In genomic region chr11:1607156-1607845, GRCh38 we compare ENCODE assay signal across 17 cellular contexts. TPM values are rescaled to one million over a fixed set of nuclear protein-coding genes. Genes with fewer than 3 reads are reported as not detected.
"Had no signal": no experiment of that assay in that cellular context is flagged by ENCODE, and none has a peak within 500 bp of the region (broad histone marks: within the 10 kb centered on the region; RNA-seq: fewer than 3 reads in every experiment).

No MANE protein-coding gene starts in this region.

RNA-seq across cellular contexts. Expression of gene KRTAP5-3, which starts 1.0 kb away (rescaled TPM):
- total RNA-seq: activated B cell treated with CpG ODN at 0.5 μM for 24 hours; activated CD4-positive, alpha-beta T cell treated with anti-CD3 and anti-CD28 coated beads for 36 hours; activated naive CD4-positive, alpha-beta T cell treated with anti-CD3 and anti-CD28 coated beads, Interleukin-2, amount 50 U/mL, for 72 hours; activated T-helper 17 cell treated with anti-CD3 and anti-CD28 coated beads, Interleukin-2, amount 50 U/mL, for 72 hours; breast epithelium; cerebellum; foreskin keratinocyte; glomerular endothelial cell; hepatocyte; liver; mononuclear cell; ovary; pulmonary artery endothelial cell; right lobe of liver; testis had no signal
- polyA plus RNA-seq: adipose tissue, foreskin keratinocyte, hepatocyte, liver, ovary, small intestine had no signal

RNA-seq across cellular contexts. Expression of gene KRTAP5-2, which starts 9.2 kb away (rescaled TPM):
- total RNA-seq: activated B cell treated with CpG ODN at 0.5 μM for 24 hours; activated CD4-positive, alpha-beta T cell treated with anti-CD3 and anti-CD28 coated beads for 36 hours; activated naive CD4-positive, alpha-beta T cell treated with anti-CD3 and anti-CD28 coated beads, Interleukin-2, amount 50 U/mL, for 72 hours; activated T-helper 17 cell treated with anti-CD3 and anti-CD28 coated beads, Interleukin-2, amount 50 U/mL, for 72 hours; breast epithelium; cerebellum; foreskin keratinocyte; glomerular endothelial cell; hepatocyte; liver; mononuclear cell; ovary; pulmonary artery endothelial cell; right lobe of liver; testis had no signal
- polyA plus RNA-seq: foreskin keratinocyte, hepatocyte, ovary had no signal

RNA-seq across cellular contexts. Expression of gene KRTAP5-4, which starts 14.6 kb away (rescaled TPM):
- total RNA-seq: activated B cell treated with CpG ODN at 0.5 μM for 24 hours; activated CD4-positive, alpha-beta T cell treated with anti-CD3 and anti-CD28 coated beads for 36 hours; activated naive CD4-positive, alpha-beta T cell treated with anti-CD3 and anti-CD28 coated beads, Interleukin-2, amount 50 U/mL, for 72 hours; activated T-helper 17 cell treated with anti-CD3 and anti-CD28 coated beads, Interleukin-2, amount 50 U/mL, for 72 hours; breast epithelium; cerebellum; foreskin keratinocyte; glomerular endothelial cell; hepatocyte; liver; mononuclear cell; ovary; pulmonary artery endothelial cell; right lobe of liver; testis had no signal
- polyA plus RNA-seq: adipose tissue, foreskin keratinocyte, hepatocyte, liver, ovary, small intestine had no signal

RNA-seq across cellular contexts. Expression of gene KRTAP5-1, which starts 22.2 kb away (rescaled TPM):
- total RNA-seq: activated B cell treated with CpG ODN at 0.5 μM for 24 hours; activated CD4-positive, alpha-beta T cell treated with anti-CD3 and anti-CD28 coated beads for 36 hours; activated naive CD4-positive, alpha-beta T cell treated with anti-CD3 and anti-CD28 coated beads, Interleukin-2, amount 50 U/mL, for 72 hours; activated T-helper 17 cell treated with anti-CD3 and anti-CD28 coated beads, Interleukin-2, amount 50 U/mL, for 72 hours; breast epithelium; cerebellum; foreskin keratinocyte; glomerular endothelial cell; hepatocyte; liver; mononuclear cell; ovary; pulmonary artery endothelial cell; right lobe of liver; testis had no signal
- polyA plus RNA-seq: adipose tissue, foreskin keratinocyte, hepatocyte, liver, ovary, small intestine had no signal

RNA-seq across cellular contexts. Expression of gene KRTAP5-5, which starts 22.3 kb away (rescaled TPM):
- total RNA-seq: activated B cell treated with CpG ODN at 0.5 μM for 24 hours; activated CD4-positive, alpha-beta T cell treated with anti-CD3 and anti-CD28 coated beads for 36 hours; activated naive CD4-positive, alpha-beta T cell treated with anti-CD3 and anti-CD28 coated beads, Interleukin-2, amount 50 U/mL, for 72 hours; activated T-helper 17 cell treated with anti-CD3 and anti-CD28 coated beads, Interleukin-2, amount 50 U/mL, for 72 hours; breast epithelium; cerebellum; foreskin keratinocyte; glomerular endothelial cell; hepatocyte; liver; mononuclear cell; ovary; pulmonary artery endothelial cell; right lobe of liver; testis had no signal
- polyA plus RNA-seq: adipose tissue, foreskin keratinocyte, liver, ovary, small intestine had no signal
